8 cellular contexts compared by ENCODE assay signal in the genomic region with DNA sequence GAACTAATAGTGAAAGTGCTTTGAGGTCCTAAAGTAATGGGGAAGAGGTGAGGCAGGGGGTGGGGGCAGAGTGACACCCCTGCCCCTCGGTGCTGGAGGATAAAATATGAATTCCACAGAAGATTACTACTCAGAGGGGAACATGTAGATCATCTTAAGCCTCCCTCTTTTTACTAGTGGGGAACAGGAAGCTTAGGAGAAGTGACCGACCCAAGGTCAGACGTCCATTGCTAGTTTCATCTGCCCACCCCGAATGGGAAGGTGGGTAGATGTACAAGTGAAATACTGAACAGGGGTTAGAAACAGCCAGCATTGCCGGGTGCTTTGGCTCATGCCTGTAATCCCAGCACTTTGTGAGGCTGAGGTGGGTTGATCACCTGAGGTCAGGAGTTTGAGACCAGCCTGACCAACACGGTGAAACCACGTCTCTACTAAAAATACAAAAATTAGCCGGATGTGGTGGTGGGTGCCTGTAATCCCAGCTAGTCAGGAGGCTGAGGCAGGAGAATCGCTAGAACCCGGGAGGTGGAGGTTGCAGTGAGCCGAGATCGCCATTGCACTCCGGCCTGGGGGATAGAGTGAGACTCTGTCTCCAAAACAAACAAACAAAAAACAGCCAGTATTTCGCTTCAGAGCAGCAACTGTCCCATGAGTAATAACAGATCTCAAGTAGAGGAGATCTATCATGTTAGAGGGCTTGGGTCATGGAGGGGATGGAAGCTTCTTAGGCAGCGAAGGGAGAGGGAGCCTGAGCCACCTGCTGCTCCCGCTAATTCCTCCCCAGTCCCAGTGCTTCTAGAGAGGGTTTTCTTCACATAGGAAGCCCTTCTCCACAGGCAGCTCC. TPM values are rescaled to one million over a fixed set of nuclear protein-coding genes. Genes with fewer than 3 reads are reported as not detected.
A peak's percentile ranks its signal among the peaks of the same experiment; 100 is the strongest.
DNase-seq lines count a peak whose midpoint lies in the region; ATAC-seq and TF ChIP-seq lines count a peak whose summit lies in the region.

No MANE protein-coding gene starts in this region.

- no peak overlapping the region for H3K27ac ChIP-seq in OCI-LY3 (ENCODE audit: low read length)

- no peak for ATAC-seq in GM18502 (IDR thresholded peaks at IDR 0.05; ENCODE audit: poor library complexity, unreplicated experiment)

- intact Hi-C loops in CD14-positive monocyte (cut with micrococcal nuclease) (no loop called here), posterior cingulate gyrus (cut with DNase I) (no loop called here)

- H3K4me1 ChIP-seq in OCI-LY3 (ENCODE audit: low read length) (peaks cover 88% of the 10 kb centered on the region), endocrine pancreas (ENCODE audit: control insufficient read depth, insufficient read depth, low read length) (no peaks in the 10 kb centered on the region)

- H3K4me3 ChIP-seq in OCI-LY3 (ENCODE audit: low read length) (peak overlapping the region; percentile 67; the same call in 1 of the 2 replicates), endocrine pancreas (ENCODE audit: control insufficient read depth, insufficient read depth, low read length) (peak overlapping the region; percentile 48)

- H3K36me3 Mint-ChIP-seq in CD14-positive monocyte = peaks cover 8 to 11% of the 10 kb centered on the region in 2 donors
- H3K36me3 Mint-ChIP-seq in osteocyte (ENCODE audit: unreplicated experiment) = peaks cover 1% of the 10 kb centered on the region

- peak overlapping the region; percentile 96 to 99 (median 98) for H3K27ac Mint-ChIP-seq in CD14-positive monocyte
- H3K27ac Mint-ChIP-seq in osteocyte (ENCODE audit: unreplicated experiment) = peak overlapping the region; percentile 97

- no peak overlapping the region for H2AFZ ChIP-seq in OCI-LY3 (ENCODE audit: low read depth, low read length)

- DNase-seq in CD14-positive monocyte (ENCODE audit: low spot score) = no peak
- DNase-seq in osteocyte (ENCODE audit: extremely low spot score, unreplicated experiment) = no peak
- no peak for DNase-seq in GM10248 (ENCODE audit: extremely low spot score)
- no peak for DNase-seq in posterior cingulate gyrus
- DNase-seq in cerebellar nuclear complex (lab: John Stamatoyannopoulos, UW) = no peak

- peak overlapping the region; percentile 64 for H3K4me2 ChIP-seq in OCI-LY3 (ENCODE audit: low read length)

- H3K9ac ChIP-seq in OCI-LY3 (ENCODE audit: low read length) (peak overlapping the region; percentile 23; the same call in 1 of the 2 replicates), endocrine pancreas (ENCODE audit: control insufficient read depth, insufficient read depth, low read length) (no peak overlapping the region)

- H4K20me1 ChIP-seq in OCI-LY3 (ENCODE audit: insufficient read depth, low read length) = no peaks in the 10 kb centered on the region

- H3K9me3 ChIP-seq in OCI-LY3 (ENCODE audit: insufficient read depth, low read length) (no peaks in the 10 kb centered on the region), endocrine pancreas (ENCODE audit: control insufficient read depth, low read length) (no peaks in the 10 kb centered on the region)

- TF ChIP-seq CTCF in CD14-positive monocyte (IDR thresholded peaks at IDR 0.05) (no peak), OCI-LY3 (IDR thresholded peaks at IDR 0.05; ENCODE audit: low read depth, low read length) (no peak), osteocyte (IDR thresholded peaks at IDR 0.05) (no peak), GM10248 (IDR thresholded peaks at IDR 0.05; ENCODE audit: control extremely low read depth, extremely low read depth, low read depth, missing control alignments) (no peak)

- POLR2A ChIA-PET in GM10248 (lab: Yijun Ruan, JAX) = interaction anchor here (0.6 kb wide), 1 partner anchor 424 kb away, joined by 3 read pairs; no protein-coding TSS in a partner anchor

- H3K27me3 ChIP-seq in OCI-LY3 (ENCODE audit: low read depth, low read length) = peaks cover 8% of the 10 kb centered on the region
- no peaks in the 10 kb centered on the region for H3K27me3 ChIP-seq in endocrine pancreas (ENCODE audit: control insufficient read depth, insufficient read depth, low read length)

- H3K27me3 Mint-ChIP-seq in CD14-positive monocyte (ENCODE audit: low read depth in 3 of 3) = peaks cover 0 to 7% (median 0%) of the 10 kb centered on the region in 3 donors
- no peaks in the 10 kb centered on the region for H3K27me3 Mint-ChIP-seq in osteocyte (ENCODE audit: unreplicated experiment)

- H3K36me3 ChIP-seq in OCI-LY3 (replicated peaks; ENCODE audit: low read depth, low read length) (peaks cover 19% of the 10 kb centered on the region), endocrine pancreas (ENCODE audit: control insufficient read depth, insufficient read depth, low read length) (peaks cover 4% of the 10 kb centered on the region)

- CTCF ChIA-PET in GM10248 (lab: Yijun Ruan, JAX) = interaction anchor here (1.0 to 10.7 kb wide), 8 partner anchors 10 to 95 kb away, joined by 3 to 180 read pairs (median 7); no protein-coding TSS in a partner anchor

- H3K9me3 Mint-ChIP-seq in CD14-positive monocyte (peaks cover 0 to 5% (median 0%) of the 10 kb centered on the region in 7 donors), osteocyte (ENCODE audit: unreplicated experiment) (no peaks in the 10 kb centered on the region)

- H3K4me1 Mint-ChIP-seq in CD14-positive monocyte = peaks cover 78% of the 10 kb centered on the region
- peaks cover 47% of the 10 kb centered on the region for H3K4me1 Mint-ChIP-seq in osteocyte (ENCODE audit: unreplicated experiment)

- H3K4me3 Mint-ChIP-seq in CD14-positive monocyte (peak overlapping the region; percentile 87 to 95), osteocyte (ENCODE audit: unreplicated experiment) (peak overlapping the region; percentile 89)

- H3K79me2 ChIP-seq in OCI-LY3 (ENCODE audit: low read length) = peaks cover 21% of the 10 kb centered on the region

RNA-seq across cellular contexts. Expression of gene NR1D1, which starts 1.2 kb away (rescaled TPM):
- under 1 TPM; 0.28 to 0.31 TPM for polyA plus RNA-seq in CD14-positive monocyte
- total RNA-seq in osteocyte = 6.1 and 6.9 TPM in 2 replicates

RNA-seq across cellular contexts. Expression of gene MSL1, which starts 20.2 kb away (rescaled TPM):
- polyA plus RNA-seq in CD14-positive monocyte = 10 to 100 TPM in 1 of 2 donors, 1 to 10 TPM in 1; 10.0 to 11.4 TPM
- 85.9 and 86.8 TPM in 2 replicates for total RNA-seq in osteocyte

RNA-seq across cellular contexts. Expression of gene CASC3, which starts 38.7 kb away (rescaled TPM):
- 10 to 100 TPM; 19.0 to 30.2 TPM for polyA plus RNA-seq in CD14-positive monocyte
- total RNA-seq in osteocyte = 87.5 and 90.9 TPM in 2 replicates

RNA-seq across cellular contexts. Expression of gene THRA, which starts 38.8 kb away (rescaled TPM):
- polyA plus RNA-seq in CD14-positive monocyte = 1 to 10 TPM; 2.5 to 3.8 TPM
- 44.6 and 46.3 TPM in 2 replicates for total RNA-seq in osteocyte

RNA-seq across cellular contexts. Expression of gene MED24, which starts 47.4 kb away (rescaled TPM):
- polyA plus RNA-seq in CD14-positive monocyte = 10 to 100 TPM; 24.9 to 34.1 TPM
- 74.5 and 96.2 TPM in 2 replicates for total RNA-seq in osteocyte
